Comparison of ENCODE assay signal across 21 cellular contexts in genomic region chr2:66447676-66448075, GRCh38. TPM values are rescaled to one million over a fixed set of nuclear protein-coding genes. Genes with fewer than 3 reads are reported as not detected.
DNase-seq lines count a peak whose midpoint lies in the region; ATAC-seq and TF ChIP-seq lines count a peak whose summit lies in the region.
"Had no signal": no experiment of that assay in that cellular context is flagged by ENCODE, and none has a peak within 500 bp of the region (broad histone marks: within the 10 kb centered on the region; RNA-seq: fewer than 3 reads in every experiment).

No MANE protein-coding gene starts in this region.

- BruUV-seq in MCF 10A (replicated peaks; lab: Mats Ljungman, UMichigan), result no TSS peak

- intact Hi-C loops in breast epithelium (cut with DNase I; ENCODE audit: low total_unique reads) (no loop called here), MCF 10A (cut with micrococcal nuclease) (no loop called here), left lung (cut with DNase I) (no loop called here)
- intact Hi-C loops in CD4-positive, alpha-beta memory T cell (cut with micrococcal nuclease), result no loop called here

- peaks cover 5% of the 10 kb centered on the region for H3K36me3 ChIP-seq in breast epithelium
- no peaks in the 10 kb centered on the region for H3K36me3 ChIP-seq in left lung
- H3K36me3 ChIP-seq in rectal smooth muscle tissue (ENCODE audit: control insufficient read depth, insufficient read depth, low read length), result peaks cover 5% of the 10 kb centered on the region
- H3K36me3 ChIP-seq in CD4-positive, alpha-beta memory T cell (ENCODE audit: insufficient read depth, low read length), result no peaks in the 10 kb centered on the region

- TF ChIP-seq POLR2A in breast epithelium (IDR thresholded peaks at IDR 0.05), result no peak

- H3K27me3 Mint-ChIP-seq in MCF 10A (ENCODE audit: insufficient read depth, unreplicated experiment), result no peaks in the 10 kb centered on the region
- peaks cover 6 to 15% of the 10 kb centered on the region in 2 donors for H3K27me3 Mint-ChIP-seq in CD4-positive, alpha-beta memory T cell

- ATAC-seq in left lung, result no peak
- no peak for ATAC-seq in HG02938 (IDR thresholded peaks at IDR 0.05; ENCODE audit: unreplicated experiment)
- ATAC-seq in HG02981 (IDR thresholded peaks at IDR 0.05; ENCODE audit: unreplicated experiment), result no peak
- ATAC-seq: effector memory CD8-positive, alpha-beta T cell; HCT116; PC-3; sciatic nerve had no signal

- H3K9ac ChIP-seq in rectal smooth muscle tissue (ENCODE audit: low read length), result no peak overlapping the region
- H3K9ac ChIP-seq: SK-N-SH had no signal

- no peaks in the 10 kb centered on the region for H3K9me3 Mint-ChIP-seq in MCF 10A (ENCODE audit: unreplicated experiment)
- H3K9me3 Mint-ChIP-seq in CD4-positive, alpha-beta memory T cell, result peaks cover 0 to 9% (median 0%) of the 10 kb centered on the region in 8 donors
- H3K9me3 Mint-ChIP-seq: effector memory CD8-positive, alpha-beta T cell had no signal

- H3K27me3 ChIP-seq in breast epithelium (no peaks in the 10 kb centered on the region), left lung (peaks cover 17 to 53% of the 10 kb centered on the region in 2 donors), rectal smooth muscle tissue (ENCODE audit: control insufficient read depth, insufficient read depth, low read length) (peaks cover 2% of the 10 kb centered on the region)
- H3K27me3 ChIP-seq in CD4-positive, alpha-beta memory T cell (ENCODE audit: insufficient read depth, low read length), result peaks cover 3% of the 10 kb centered on the region

- no peaks in the 10 kb centered on the region for H3K4me1 ChIP-seq in breast epithelium
- H3K4me1 ChIP-seq in left lung, result peaks cover 4 to 22% of the 10 kb centered on the region in 2 donors
- peaks cover 20% of the 10 kb centered on the region for H3K4me1 ChIP-seq in rectal smooth muscle tissue (ENCODE audit: control insufficient read depth, insufficient read depth, low read length)
- H3K4me1 ChIP-seq in CD4-positive, alpha-beta memory T cell (ENCODE audit: insufficient read depth, low read length), result no peaks in the 10 kb centered on the region

- POLR2A ChIA-PET in MCF 10A (lab: Yijun Ruan, JAX), result interaction anchor here (2.5 kb wide), 1 partner anchor 12 kb away, joined by 14 read pairs; the partner anchor contains the start of gene MEIS1
- POLR2A ChIA-PET in CD4-positive, alpha-beta memory T cell (lab: Charles Lee; ENCODE audit: partially characterized antibody), result no interaction called here

- H3K9me3 ChIP-seq in breast epithelium (no peaks in the 10 kb centered on the region), left lung (no peaks in the 10 kb centered on the region)
- no peaks in the 10 kb centered on the region for H3K9me3 ChIP-seq in CD4-positive, alpha-beta memory T cell (ENCODE audit: control insufficient read depth in 1 of 2, low read length in 2 of 2)
- H3K9me3 ChIP-seq: SK-N-SH had no signal

- H3K4me3 Mint-ChIP-seq in MCF 10A (ENCODE audit: unreplicated experiment), result no peak overlapping the region
- no peak overlapping the region for H3K4me3 Mint-ChIP-seq in CD4-positive, alpha-beta memory T cell
- H3K4me3 Mint-ChIP-seq: effector memory CD8-positive, alpha-beta T cell had no signal

- TF ChIP-seq CTCF in breast epithelium (IDR thresholded peaks at IDR 0.05), result no peak
- no peak for TF ChIP-seq CTCF in MCF 10A (IDR thresholded peaks at IDR 0.05; ENCODE audit: unreplicated experiment)
- no peak for TF ChIP-seq CTCF in left lung (IDR thresholded peaks at IDR 0.05)

- H3K27ac ChIP-seq in breast epithelium (no peak overlapping the region), left lung (peak overlapping the region; percentile 84 to 95), rectal smooth muscle tissue (ENCODE audit: low read depth, low read length) (peak overlapping the region; percentile 98)
- H3K27ac ChIP-seq in CD4-positive, alpha-beta memory T cell (ENCODE audit: low read depth, low read length), result no peak overlapping the region

- CTCF ChIA-PET in MCF 10A (lab: Yijun Ruan, JAX), result no interaction called here
- CTCF ChIA-PET in CD4-positive, alpha-beta memory T cell (lab: Charles Lee; ENCODE audit: partially characterized antibody), result no interaction called here

- H3K36me3 Mint-ChIP-seq in MCF 10A (ENCODE audit: insufficient read depth, unreplicated experiment), result peaks cover 16% of the 10 kb centered on the region
- H3K36me3 Mint-ChIP-seq in CD4-positive, alpha-beta memory T cell, result peaks cover 0 to 3% of the 10 kb centered on the region in 2 donors

- no peaks in the 10 kb centered on the region for H3K4me1 Mint-ChIP-seq in MCF 10A (ENCODE audit: insufficient read depth, unreplicated experiment)
- no peaks in the 10 kb centered on the region for H3K4me1 Mint-ChIP-seq in CD4-positive, alpha-beta memory T cell

- H3K27ac Mint-ChIP-seq in MCF 10A (ENCODE audit: low read depth, unreplicated experiment), result no peak overlapping the region
- H3K27ac Mint-ChIP-seq in CD4-positive, alpha-beta memory T cell, result no peak overlapping the region
- H3K27ac Mint-ChIP-seq: CD14-positive monocyte; effector memory CD8-positive, alpha-beta T cell had no signal

- DNase-seq in breast epithelium (ENCODE audit: low spot score in 2 of 2), result no peak
- DNase-seq in MCF 10A (ENCODE audit: unreplicated experiment), result no peak
- no peak for DNase-seq in left lung
- DNase-seq in CD4-positive, alpha-beta memory T cell, result no peak
- DNase-seq in NCI-H2081 (lab: John Stamatoyannopoulos, UW), result no peak
- DNase-seq: activated naive CD4-positive, alpha-beta T cell treated with anti-CD3 and anti-CD28 coated beads, Interleukin-2, amount 50 U/mL, for 16 hours; activated T-cell treated with anti-CD3 and anti-CD28 coated beads, Interleukin-2, amount 50 U/mL, for 1 hour; caudate nucleus; DMS79; effector memory CD8-positive, alpha-beta T cell; MM.1S; NCI-H2029 treated with DMSO at 0.1 percent for 48 hours; NCI-H69; PC-3; SK-N-SH had no signal

- H3K4me3 ChIP-seq in breast epithelium (peak overlapping the region in 2 of 3 donors; percentile 6 to 76), left lung (peak overlapping the region in 1 of 2 donors; percentile 37), rectal smooth muscle tissue (ENCODE audit: low read length) (peak overlapping the region; percentile 70)
- no peak overlapping the region for H3K4me3 ChIP-seq in CD4-positive, alpha-beta memory T cell (ENCODE audit: low read length in 2 of 2)

RNA-seq across cellular contexts. Expression of gene MEIS1, which starts 12.8 kb away (rescaled TPM):
- total RNA-seq in breast epithelium, result 10 to 100 TPM; 23.0 to 37.9 (median 37.0) TPM
- 4.1 and 4.4 TPM in 2 replicates for total RNA-seq in MCF 10A (2022)
- total RNA-seq in left lung, result 10 to 100 TPM; 54.3 to 57.6 TPM
- total RNA-seq in CD4-positive, alpha-beta memory T cell, result not detected
- not detected for polyA plus RNA-seq in CD4-positive, alpha-beta memory T cell

Comparison
In these comparisons a context has a peak if more than half of its experiments do, and no peak if none do; other contexts are left out.
1. H3K27ac ChIP-seq: peak in left lung (2 of 2) and rectal smooth muscle tissue (single experiment); none in breast epithelium (0 of 2) and CD4-positive, alpha-beta memory T cell (single experiment).
2. H3K4me3 ChIP-seq: peak in breast epithelium (2 of 3) and rectal smooth muscle tissue (single experiment); none in CD4-positive, alpha-beta memory T cell (0 of 2).